ENCODE assay signal across 30 cellular contexts in the genomic region with DNA sequence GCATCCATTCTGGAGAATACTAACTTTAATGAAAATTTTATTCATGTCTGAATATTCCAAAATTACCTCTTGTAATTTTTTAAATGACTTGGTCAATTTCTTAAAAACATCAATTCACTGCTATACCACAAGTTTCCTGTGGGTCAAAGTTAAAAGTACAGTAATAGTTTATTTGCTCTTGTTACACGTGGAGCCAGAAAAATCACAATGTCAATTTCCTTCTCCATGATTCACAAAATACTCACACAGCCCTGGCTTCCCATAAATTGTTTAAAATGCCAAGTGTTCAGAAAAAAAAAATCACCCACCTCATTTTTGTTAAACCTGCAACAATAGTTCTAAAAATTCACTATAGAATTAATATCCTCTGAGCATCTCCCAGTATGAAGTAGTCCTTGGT.
"Had no signal": no experiment of that assay in that cellular context is flagged by ENCODE, and none has a peak within 500 bp of the region (broad histone marks: within the 10 kb centered on the region; RNA-seq: fewer than 3 reads in every experiment).

No MANE protein-coding gene starts in this region.

- H3K27me3 ChIP-seq: MG63 had no signal

- H3K4me3 ChIP-seq: MG63 had no signal

- H3K36me3 ChIP-seq: MG63 had no signal

- DNase-seq: Karpas-422, Kasumi-1, MG63, MM.1S, MV-4-11, NCI-H1048, NCI-H1092, NCI-H1092 treated with DMSO at 0.1 percent for 48 hours, NCI-H1417, NCI-H1417 treated with DMSO at 0.1 percent for 48 hours, NCI-H1436 treated with DMSO at 0.1 percent for 48 hours, NCI-H146, NCI-H1694, NCI-H1694 treated with DMSO at 0.1 percent for 48 hours, NCI-H187, NCI-H187 treated with DMSO at 0.1 percent for 48 hours, NCI-H1930, NCI-H2029, NCI-H2029 treated with DMSO at 0.1 percent for 48 hours, NCI-H2107, NCI-H2171, NCI-H2171 treated with DMSO at 0.1 percent for 48 hours, NCI-H2227 treated with DMSO at 0.1 percent for 48 hours, NCI-H226, NCI-H345, NCI-H446 treated with DMSO at 0.1 percent for 48 hours, NCI-H510A, NCI-H510A treated with DMSO at 0.1 percent for 48 hours, NCI-H524 had no signal

- H3K27ac ChIP-seq: KMS-11 had no signal

- H3K9me3 ChIP-seq: MG63 had no signal

- H3K4me2 ChIP-seq: KMS-11 had no signal

- H3K9ac ChIP-seq: KMS-11 had no signal
